In the genomic region with DNA sequence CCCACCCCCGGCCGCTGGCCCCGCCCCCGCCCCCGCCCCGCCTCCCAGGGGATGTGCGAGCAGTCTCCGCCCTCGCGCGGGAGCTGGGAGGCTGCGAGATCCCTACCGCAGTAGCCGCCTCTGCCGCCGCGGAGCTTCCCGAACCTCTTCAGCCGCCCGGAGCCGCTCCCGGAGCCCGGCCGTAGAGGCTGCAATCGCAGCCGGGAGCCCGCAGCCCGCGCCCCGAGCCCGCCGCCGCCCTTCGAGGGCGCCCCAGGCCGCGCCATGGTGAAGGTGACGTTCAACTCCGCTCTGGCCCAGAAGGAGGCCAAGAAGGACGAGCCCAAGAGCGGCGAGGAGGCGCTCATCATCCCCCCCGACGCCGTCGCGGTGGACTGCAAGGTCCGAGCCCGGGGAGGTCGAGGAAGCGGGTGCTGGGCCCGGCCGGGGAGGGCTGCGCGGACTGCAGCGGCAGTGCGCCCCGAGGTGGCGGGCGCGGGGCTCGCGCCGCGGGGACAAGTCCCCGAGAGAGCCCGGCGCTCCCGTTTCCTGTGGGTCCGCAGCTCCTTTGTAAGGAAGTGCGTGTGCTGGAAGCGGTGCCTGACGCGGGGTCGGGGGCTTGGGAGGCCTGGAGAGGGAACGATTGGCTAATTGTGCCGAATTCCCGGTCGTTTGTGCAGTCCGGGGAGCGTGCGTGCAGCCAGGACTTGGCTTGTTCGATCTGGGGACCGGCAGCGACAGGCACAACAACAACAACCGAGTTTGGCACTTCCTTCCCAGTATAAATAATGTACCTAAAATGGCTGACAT, we compare ENCODE assay signal across 1 cellular context.
TF ChIP-seq lines count a peak whose summit lies in the region.

A gene (plus strand): TSS at position 110 of the 789 bp plus-strand sequence. CDS start 155 bp downstream, at position 265.

TF ChIP-seq in HepG2, 621 proteins besides CTCF, POLR2A, EP300 and RAD21 (continued from another document and continues in another):
- TF ChIP-seq, protein P1, sequence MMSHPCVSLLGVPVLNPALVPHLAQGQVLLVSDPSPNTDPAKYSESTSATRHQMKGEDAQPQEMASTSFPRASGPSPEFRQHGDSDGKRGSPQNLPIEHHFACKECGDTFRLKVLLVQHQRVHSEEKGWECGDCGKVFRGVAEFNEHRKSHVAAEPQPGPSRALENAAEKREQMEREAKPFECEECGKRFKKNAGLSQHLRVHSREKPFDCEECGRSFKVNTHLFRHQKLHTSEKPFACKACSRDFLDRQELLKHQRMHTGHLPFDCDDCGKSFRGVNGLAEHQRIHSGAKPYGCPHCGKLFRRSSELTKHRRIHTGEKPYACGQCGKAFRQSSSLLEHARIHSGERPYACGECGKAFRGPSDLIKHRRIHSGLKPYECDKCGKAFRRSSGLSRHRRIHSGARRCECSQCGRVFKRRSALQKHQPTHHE (CRISPR knock-in tag; IDR thresholded peaks at IDR 0.05; ENCODE audit: borderline replicate concordance), result 0 out of 2 replicates have a peak, but pooled peaks have one; percentile 32
- no peak for TF ChIP-seq ZNF569 (CRISPR knock-in tag; IDR thresholded peaks at IDR 0.05; ENCODE audit: borderline replicate concordance)
- no peak for TF ChIP-seq XBP1 (CRISPR knock-in tag; IDR thresholded peaks at IDR 0.05)
- no peak for TF ChIP-seq NFKBIZ (CRISPR knock-in tag; IDR thresholded peaks at IDR 0.05)
- TF ChIP-seq, protein P2, sequence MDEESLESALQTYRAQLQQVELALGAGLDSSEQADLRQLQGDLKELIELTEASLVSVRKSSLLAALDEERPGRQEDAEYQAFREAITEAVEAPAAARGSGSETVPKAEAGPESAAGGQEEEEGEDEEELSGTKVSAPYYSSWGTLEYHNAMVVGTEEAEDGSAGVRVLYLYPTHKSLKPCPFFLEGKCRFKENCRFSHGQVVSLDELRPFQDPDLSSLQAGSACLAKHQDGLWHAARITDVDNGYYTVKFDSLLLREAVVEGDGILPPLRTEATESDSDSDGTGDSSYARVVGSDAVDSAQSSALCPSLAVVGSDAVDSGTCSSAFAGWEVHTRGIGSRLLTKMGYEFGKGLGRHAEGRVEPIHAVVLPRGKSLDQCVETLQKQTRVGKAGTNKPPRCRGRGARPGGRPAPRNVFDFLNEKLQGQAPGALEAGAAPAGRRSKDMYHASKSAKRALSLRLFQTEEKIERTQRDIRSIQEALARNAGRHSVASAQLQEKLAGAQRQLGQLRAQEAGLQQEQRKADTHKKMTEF (CRISPR knock-in tag; IDR thresholded peaks at IDR 0.05), result 0 out of 2 replicates have a peak, but pooled peaks have one; percentile 5
- no peak for TF ChIP-seq GATA4 (IDR thresholded peaks at IDR 0.05; ENCODE audit: borderline replicate concordance, low read depth)
- TF ChIP-seq, protein P3, sequence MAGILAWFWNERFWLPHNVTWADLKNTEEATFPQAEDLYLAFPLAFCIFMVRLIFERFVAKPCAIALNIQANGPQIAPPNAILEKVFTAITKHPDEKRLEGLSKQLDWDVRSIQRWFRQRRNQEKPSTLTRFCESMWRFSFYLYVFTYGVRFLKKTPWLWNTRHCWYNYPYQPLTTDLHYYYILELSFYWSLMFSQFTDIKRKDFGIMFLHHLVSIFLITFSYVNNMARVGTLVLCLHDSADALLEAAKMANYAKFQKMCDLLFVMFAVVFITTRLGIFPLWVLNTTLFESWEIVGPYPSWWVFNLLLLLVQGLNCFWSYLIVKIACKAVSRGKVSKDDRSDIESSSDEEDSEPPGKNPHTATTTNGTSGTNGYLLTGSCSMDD (CRISPR knock-in tag; IDR thresholded peaks at IDR 0.05), result no peak
- no peak for TF ChIP-seq ZNF331 (CRISPR knock-in tag; IDR thresholded peaks at IDR 0.05)
- TF ChIP-seq, protein P4, sequence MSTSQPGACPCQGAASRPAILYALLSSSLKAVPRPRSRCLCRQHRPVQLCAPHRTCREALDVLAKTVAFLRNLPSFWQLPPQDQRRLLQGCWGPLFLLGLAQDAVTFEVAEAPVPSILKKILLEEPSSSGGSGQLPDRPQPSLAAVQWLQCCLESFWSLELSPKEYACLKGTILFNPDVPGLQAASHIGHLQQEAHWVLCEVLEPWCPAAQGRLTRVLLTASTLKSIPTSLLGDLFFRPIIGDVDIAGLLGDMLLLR (CRISPR knock-in tag; IDR thresholded peaks at IDR 0.05), result no peak
- no peak for TF ChIP-seq ZFP82 (CRISPR knock-in tag; IDR thresholded peaks at IDR 0.05; ENCODE audit: borderline replicate concordance)
- no peak for TF ChIP-seq ZNF781 (CRISPR knock-in tag; IDR thresholded peaks at IDR 0.05; ENCODE audit: borderline replicate concordance, not compliant biosample characterization)
- no peak for TF ChIP-seq ZNF766 (CRISPR knock-in tag; IDR thresholded peaks at IDR 0.05; ENCODE audit: borderline replicate concordance)
- TF ChIP-seq IRX3 (CRISPR knock-in tag; IDR thresholded peaks at IDR 0.05; ENCODE audit: borderline replicate concordance, low read depth), result no peak
- TF ChIP-seq ZNF124 (CRISPR knock-in tag; IDR thresholded peaks at IDR 0.05), result no peak
- 0 out of 2 replicates have a peak, but pooled peaks have one; percentile 54 for TF ChIP-seq ZNF780A (CRISPR knock-in tag; IDR thresholded peaks at IDR 0.05)
- no peak for TF ChIP-seq HMGA1 (CRISPR knock-in tag; conservative IDR thresholded peaks at IDR 0.05)
- TF ChIP-seq ELF4 (CRISPR knock-in tag; IDR thresholded peaks at IDR 0.05; ENCODE audit: borderline replicate concordance), result no peak
- TF ChIP-seq, protein P5, sequence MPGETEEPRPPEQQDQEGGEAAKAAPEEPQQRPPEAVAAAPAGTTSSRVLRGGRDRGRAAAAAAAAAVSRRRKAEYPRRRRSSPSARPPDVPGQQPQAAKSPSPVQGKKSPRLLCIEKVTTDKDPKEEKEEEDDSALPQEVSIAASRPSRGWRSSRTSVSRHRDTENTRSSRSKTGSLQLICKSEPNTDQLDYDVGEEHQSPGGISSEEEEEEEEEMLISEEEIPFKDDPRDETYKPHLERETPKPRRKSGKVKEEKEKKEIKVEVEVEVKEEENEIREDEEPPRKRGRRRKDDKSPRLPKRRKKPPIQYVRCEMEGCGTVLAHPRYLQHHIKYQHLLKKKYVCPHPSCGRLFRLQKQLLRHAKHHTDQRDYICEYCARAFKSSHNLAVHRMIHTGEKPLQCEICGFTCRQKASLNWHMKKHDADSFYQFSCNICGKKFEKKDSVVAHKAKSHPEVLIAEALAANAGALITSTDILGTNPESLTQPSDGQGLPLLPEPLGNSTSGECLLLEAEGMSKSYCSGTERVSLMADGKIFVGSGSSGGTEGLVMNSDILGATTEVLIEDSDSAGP (CRISPR knock-in tag; IDR thresholded peaks at IDR 0.05; ENCODE audit: borderline replicate concordance), result peak; percentile 75; the same call in 1 of the 2 replicates
- TF ChIP-seq, protein P6, sequence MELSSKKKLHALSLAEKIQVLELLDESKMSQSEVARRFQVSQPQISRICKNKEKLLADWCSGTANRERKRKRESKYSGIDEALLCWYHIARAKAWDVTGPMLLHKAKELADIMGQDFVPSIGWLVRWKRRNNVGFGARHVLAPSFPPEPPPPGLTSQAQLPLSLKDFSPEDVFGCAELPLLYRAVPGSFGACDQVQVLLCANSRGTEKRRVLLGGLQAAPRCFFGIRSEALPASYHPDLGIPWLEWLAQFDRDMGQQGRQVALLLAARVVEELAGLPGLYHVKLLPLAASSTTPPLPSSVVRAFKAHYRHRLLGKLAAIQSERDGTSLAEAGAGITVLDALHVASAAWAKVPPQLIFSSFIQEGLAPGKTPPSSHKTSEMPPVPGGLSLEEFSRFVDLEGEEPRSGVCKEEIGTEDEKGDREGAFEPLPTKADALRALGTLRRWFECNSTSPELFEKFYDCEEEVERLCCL (CRISPR knock-in tag; IDR thresholded peaks at IDR 0.05; ENCODE audit: borderline replicate concordance), result no peak
- TF ChIP-seq, protein P7, sequence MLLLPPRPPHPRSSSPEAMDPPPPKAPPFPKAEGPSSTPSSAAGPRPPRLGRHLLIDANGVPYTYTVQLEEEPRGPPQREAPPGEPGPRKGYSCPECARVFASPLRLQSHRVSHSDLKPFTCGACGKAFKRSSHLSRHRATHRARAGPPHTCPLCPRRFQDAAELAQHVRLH (CRISPR knock-in tag; IDR thresholded peaks at IDR 0.05; ENCODE audit: borderline replicate concordance, low read depth), result no peak
- no peak for TF ChIP-seq FOXJ3 (CRISPR knock-in tag; IDR thresholded peaks at IDR 0.05; ENCODE audit: borderline replicate concordance)
- no peak for TF ChIP-seq RNF2 (conservative IDR thresholded peaks at IDR 0.05; ENCODE audit: low read depth)
- no peak for TF ChIP-seq JUND (CRISPR knock-in tag; IDR thresholded peaks at IDR 0.05)
- TF ChIP-seq, protein P8, sequence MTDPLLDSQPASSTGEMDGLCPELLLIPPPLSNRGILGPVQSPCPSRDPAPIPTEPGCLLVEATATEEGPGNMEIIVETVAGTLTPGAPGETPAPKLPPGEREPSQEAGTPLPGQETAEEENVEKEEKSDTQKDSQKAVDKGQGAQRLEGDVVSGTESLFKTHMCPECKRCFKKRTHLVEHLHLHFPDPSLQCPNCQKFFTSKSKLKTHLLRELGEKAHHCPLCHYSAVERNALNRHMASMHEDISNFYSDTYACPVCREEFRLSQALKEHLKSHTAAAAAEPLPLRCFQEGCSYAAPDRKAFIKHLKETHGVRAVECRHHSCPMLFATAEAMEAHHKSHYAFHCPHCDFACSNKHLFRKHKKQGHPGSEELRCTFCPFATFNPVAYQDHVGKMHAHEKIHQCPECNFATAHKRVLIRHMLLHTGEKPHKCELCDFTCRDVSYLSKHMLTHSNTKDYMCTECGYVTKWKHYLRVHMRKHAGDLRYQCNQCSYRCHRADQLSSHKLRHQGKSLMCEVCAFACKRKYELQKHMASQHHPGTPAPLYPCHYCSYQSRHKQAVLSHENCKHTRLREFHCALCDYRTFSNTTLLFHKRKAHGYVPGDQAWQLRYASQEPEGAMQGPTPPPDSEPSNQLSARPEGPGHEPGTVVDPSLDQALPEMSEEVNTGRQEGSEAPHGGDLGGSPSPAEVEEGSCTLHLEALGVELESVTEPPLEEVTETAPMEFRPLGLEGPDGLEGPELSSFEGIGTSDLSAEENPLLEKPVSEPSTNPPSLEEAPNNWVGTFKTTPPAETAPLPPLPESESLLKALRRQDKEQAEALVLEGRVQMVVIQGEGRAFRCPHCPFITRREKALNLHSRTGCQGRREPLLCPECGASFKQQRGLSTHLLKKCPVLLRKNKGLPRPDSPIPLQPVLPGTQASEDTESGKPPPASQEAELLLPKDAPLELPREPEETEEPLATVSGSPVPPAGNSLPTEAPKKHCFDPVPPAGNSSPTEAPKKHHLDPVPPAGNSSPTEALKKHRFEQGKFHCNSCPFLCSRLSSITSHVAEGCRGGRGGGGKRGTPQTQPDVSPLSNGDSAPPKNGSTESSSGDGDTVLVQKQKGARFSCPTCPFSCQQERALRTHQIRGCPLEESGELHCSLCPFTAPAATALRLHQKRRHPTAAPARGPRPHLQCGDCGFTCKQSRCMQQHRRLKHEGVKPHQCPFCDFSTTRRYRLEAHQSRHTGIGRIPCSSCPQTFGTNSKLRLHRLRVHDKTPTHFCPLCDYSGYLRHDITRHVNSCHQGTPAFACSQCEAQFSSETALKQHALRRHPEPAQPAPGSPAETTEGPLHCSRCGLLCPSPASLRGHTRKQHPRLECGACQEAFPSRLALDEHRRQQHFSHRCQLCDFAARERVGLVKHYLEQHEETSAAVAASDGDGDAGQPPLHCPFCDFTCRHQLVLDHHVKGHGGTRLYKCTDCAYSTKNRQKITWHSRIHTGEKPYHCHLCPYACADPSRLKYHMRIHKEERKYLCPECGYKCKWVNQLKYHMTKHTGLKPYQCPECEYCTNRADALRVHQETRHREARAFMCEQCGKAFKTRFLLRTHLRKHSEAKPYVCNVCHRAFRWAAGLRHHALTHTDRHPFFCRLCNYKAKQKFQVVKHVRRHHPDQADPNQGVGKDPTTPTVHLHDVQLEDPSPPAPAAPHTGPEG (CRISPR knock-in tag; IDR thresholded peaks at IDR 0.05), result peak; percentile 60; the same call in 1 of the 2 replicates
- TF ChIP-seq CHCHD3 (CRISPR knock-in tag; IDR thresholded peaks at IDR 0.05), result no peak
- no peak for TF ChIP-seq ZNF607 (CRISPR knock-in tag; IDR thresholded peaks at IDR 0.05; ENCODE audit: borderline replicate concordance)
- TF ChIP-seq, protein P9, sequence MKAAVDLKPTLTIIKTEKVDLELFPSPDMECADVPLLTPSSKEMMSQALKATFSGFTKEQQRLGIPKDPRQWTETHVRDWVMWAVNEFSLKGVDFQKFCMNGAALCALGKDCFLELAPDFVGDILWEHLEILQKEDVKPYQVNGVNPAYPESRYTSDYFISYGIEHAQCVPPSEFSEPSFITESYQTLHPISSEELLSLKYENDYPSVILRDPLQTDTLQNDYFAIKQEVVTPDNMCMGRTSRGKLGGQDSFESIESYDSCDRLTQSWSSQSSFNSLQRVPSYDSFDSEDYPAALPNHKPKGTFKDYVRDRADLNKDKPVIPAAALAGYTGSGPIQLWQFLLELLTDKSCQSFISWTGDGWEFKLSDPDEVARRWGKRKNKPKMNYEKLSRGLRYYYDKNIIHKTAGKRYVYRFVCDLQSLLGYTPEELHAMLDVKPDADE (CRISPR knock-in tag; IDR thresholded peaks at IDR 0.05), result 0 out of 2 replicates have a peak, but pooled peaks have one; percentile 61
- TF ChIP-seq NAIF1 (CRISPR knock-in tag; IDR thresholded peaks at IDR 0.05; ENCODE audit: borderline replicate concordance), result no peak
- TF ChIP-seq, protein P10, sequence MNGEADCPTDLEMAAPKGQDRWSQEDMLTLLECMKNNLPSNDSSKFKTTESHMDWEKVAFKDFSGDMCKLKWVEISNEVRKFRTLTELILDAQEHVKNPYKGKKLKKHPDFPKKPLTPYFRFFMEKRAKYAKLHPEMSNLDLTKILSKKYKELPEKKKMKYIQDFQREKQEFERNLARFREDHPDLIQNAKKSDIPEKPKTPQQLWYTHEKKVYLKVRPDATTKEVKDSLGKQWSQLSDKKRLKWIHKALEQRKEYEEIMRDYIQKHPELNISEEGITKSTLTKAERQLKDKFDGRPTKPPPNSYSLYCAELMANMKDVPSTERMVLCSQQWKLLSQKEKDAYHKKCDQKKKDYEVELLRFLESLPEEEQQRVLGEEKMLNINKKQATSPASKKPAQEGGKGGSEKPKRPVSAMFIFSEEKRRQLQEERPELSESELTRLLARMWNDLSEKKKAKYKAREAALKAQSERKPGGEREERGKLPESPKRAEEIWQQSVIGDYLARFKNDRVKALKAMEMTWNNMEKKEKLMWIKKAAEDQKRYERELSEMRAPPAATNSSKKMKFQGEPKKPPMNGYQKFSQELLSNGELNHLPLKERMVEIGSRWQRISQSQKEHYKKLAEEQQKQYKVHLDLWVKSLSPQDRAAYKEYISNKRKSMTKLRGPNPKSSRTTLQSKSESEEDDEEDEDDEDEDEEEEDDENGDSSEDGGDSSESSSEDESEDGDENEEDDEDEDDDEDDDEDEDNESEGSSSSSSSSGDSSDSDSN (CRISPR knock-in tag; IDR thresholded peaks at IDR 0.05), result peak; percentile 90; the same call in 1 of the 2 replicates
- TF ChIP-seq NR2F2 (IDR thresholded peaks at IDR 0.05; ENCODE audit: borderline replicate concordance, low read depth), result no peak
- TF ChIP-seq HCFC1 (IDR thresholded peaks at IDR 0.05; ENCODE audit: low read depth, low read length), result no peak
- TF ChIP-seq ELF1 (CRISPR knock-in tag; IDR thresholded peaks at IDR 0.05), result no peak
- TF ChIP-seq YEATS4 (CRISPR knock-in tag; IDR thresholded peaks at IDR 0.05; ENCODE audit: borderline replicate concordance), result no peak; the same call in none of the 2 replicates
- peak; percentile 35; the same call in 1 of the 2 replicates for TF ChIP-seq MTA1 (CRISPR knock-in tag; IDR thresholded peaks at IDR 0.05; ENCODE audit: borderline replicate concordance)
